29 cellular contexts compared by ENCODE assay signal in the genomic region with DNA sequence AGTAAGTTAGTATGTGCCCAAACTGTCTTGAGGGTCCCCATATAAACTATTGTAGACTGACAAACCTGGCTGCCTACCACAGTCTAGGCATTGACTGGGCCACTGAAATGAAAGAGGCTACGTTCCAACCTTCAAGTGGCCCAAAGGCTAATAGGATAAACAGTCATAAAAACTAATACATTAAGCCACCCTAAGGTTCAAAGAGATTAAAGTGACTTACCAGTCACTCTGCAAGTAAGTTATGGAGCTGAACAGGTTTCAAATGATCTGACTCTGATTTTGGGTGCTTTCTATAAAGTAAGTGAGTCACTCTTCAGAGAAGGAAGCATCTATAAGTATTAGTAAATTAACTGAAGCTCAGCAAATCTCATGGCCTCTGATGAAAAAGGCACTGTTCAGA. TPM values are rescaled to one million over a fixed set of nuclear protein-coding genes. Genes with fewer than 3 reads are reported as not detected.
"Had no signal": no experiment of that assay in that cellular context is flagged by ENCODE, and none has a peak within 500 bp of the region (broad histone marks: within the 10 kb centered on the region; RNA-seq: fewer than 3 reads in every experiment).

No MANE protein-coding gene starts in this region.

- H3K9me3 ChIP-seq: ascending aorta, gastrocnemius medialis, lower lobe of right lung, psoas muscle, spleen, testis, uterus had no signal

- DNase-seq: activated CD4-positive, alpha-beta T cell treated with anti-CD3 and anti-CD28 coated beads for 48 hours; activated CD4-positive, alpha-beta T cell treated with anti-CD3 and anti-CD28 coated beads, Interleukin-2, amount 50 U/mL, for 48 hours; activated CD8-positive, alpha-beta memory T cell treated with anti-CD3 and anti-CD28 coated beads, Interleukin-2, amount 50 U/mL, for 4 hours; activated gamma-delta T cell; activated naive CD4-positive, alpha-beta T cell treated with anti-CD3 and anti-CD28 coated beads, Interleukin-2, amount 10 ng/mL, durations not matched to agents 7 days and 5 days; activated naive CD8-positive, alpha-beta T cell treated with anti-CD3 and anti-CD28 coated beads, Interleukin-2, amount 10 ng/mL, durations not matched to agents 7 days and 5 days; activated T-cell treated with anti-CD3 and anti-CD28 coated beads, Interleukin-2, amount 50 U/mL, for 24 hours; endodermal cell; gastrocnemius medialis; glutamatergic neuron; lower lobe of right lung; mesenchymal stem cell; natural killer cell; occipital lobe; psoas muscle; spleen; stimulated activated CD4-positive, alpha-beta T cell treated with anti-CD3 and anti-CD28 coated beads, Interleukin-2, amount 100 ng/mL, for 48 hours; stimulated activated naive CD8-positive, alpha-beta T cell treated with anti-CD3 and anti-CD28 coated beads, Interleukin-15, Interleukin-2, amounts not matched to agents 100 U/mL and 50 U/mL, for 24 hours; T-helper 9 cell; testis; uterus had no signal

- H3K4me1 ChIP-seq: testis, uterus had no signal

- ATAC-seq: activated CD4-positive, CD25-positive, alpha-beta regulatory T cell treated with anti-CD3 and anti-CD28 coated beads, Interleukin-2, amount 50 U/mL, for 24 hours; gastrocnemius medialis; left lobe of liver; lower lobe of right lung; natural killer cell; psoas muscle; stimulated activated naive CD8-positive, alpha-beta T cell treated with anti-CD3 and anti-CD28 coated beads, Interleukin-15, Interleukin-2, amounts not matched to agents 100 U/mL and 50 U/mL, for 24 hours had no signal

- H3K27ac ChIP-seq: ascending aorta, cardiac muscle cell, lower lobe of right lung, neural progenitor cell, psoas muscle, spleen, testis, uterus, VCaP had no signal

- H3K36me3 ChIP-seq: cardiac muscle cell, gastrocnemius medialis, neural progenitor cell, uterus had no signal

- H3K27me3 ChIP-seq: ascending aorta, cardiac muscle cell, gastrocnemius medialis, neural progenitor cell, spleen, testis, uterus had no signal

- H3K4me3 ChIP-seq: ascending aorta, cardiac muscle cell, gastrocnemius medialis, lower lobe of right lung, neural progenitor cell, psoas muscle, spleen, testis, uterus had no signal

RNA-seq across cellular contexts. Expression of a gene that starts 38.0 kb away (rescaled TPM):
- total RNA-seq: activated CD8-positive, alpha-beta memory T cell treated with anti-CD3 and anti-CD28 coated beads for 36 hours; T-helper 1 cell treated with Interleukin-12 subunit alpha and Interleukin-12 subunit beta and Interleukin-4 antibody, amounts not matched to agents 30 ng/mL and 1 ng/mL, for 36 hours had no signal
